ENCODE assay signal across 5 cellular contexts in the genomic region with DNA sequence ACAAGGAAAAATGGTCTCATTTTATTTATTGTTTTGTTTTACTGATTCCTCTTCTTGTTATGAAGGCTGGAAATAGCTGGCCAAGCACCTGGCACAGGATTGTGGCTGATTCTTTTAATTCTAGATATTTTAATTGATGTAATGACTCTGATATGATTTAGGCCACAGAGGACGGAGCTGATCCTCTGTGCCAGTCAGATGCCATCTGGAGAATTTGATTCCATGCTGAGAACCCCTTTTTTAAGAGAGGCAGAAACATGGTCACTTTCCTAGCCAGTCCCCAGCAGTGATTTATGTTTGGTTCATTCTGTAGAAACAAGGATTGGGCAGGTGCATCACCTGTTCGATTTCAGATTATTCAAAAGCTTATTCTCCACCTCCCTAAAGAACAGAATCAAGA.
"Had no signal": no experiment of that assay in that cellular context is flagged by ENCODE, and none has a peak within 500 bp of the region (broad histone marks: within the 10 kb centered on the region; RNA-seq: fewer than 3 reads in every experiment).

No MANE protein-coding gene starts in this region.

- H3K4me3 Mint-ChIP-seq: IgD-negative memory B cell had no signal

- H3K36me3 Mint-ChIP-seq: IgD-negative memory B cell had no signal

- H3K9me3 Mint-ChIP-seq: IgD-negative memory B cell had no signal

- H3K27ac Mint-ChIP-seq: IgD-negative memory B cell had no signal

- ATAC-seq: HepG2, K562 had no signal

- H3K4me1 Mint-ChIP-seq: IgD-negative memory B cell had no signal

- DNase-seq: IMR-90, KBM-7 had no signal
